ENCODE assay signal across 10 cellular contexts in the genomic region with DNA sequence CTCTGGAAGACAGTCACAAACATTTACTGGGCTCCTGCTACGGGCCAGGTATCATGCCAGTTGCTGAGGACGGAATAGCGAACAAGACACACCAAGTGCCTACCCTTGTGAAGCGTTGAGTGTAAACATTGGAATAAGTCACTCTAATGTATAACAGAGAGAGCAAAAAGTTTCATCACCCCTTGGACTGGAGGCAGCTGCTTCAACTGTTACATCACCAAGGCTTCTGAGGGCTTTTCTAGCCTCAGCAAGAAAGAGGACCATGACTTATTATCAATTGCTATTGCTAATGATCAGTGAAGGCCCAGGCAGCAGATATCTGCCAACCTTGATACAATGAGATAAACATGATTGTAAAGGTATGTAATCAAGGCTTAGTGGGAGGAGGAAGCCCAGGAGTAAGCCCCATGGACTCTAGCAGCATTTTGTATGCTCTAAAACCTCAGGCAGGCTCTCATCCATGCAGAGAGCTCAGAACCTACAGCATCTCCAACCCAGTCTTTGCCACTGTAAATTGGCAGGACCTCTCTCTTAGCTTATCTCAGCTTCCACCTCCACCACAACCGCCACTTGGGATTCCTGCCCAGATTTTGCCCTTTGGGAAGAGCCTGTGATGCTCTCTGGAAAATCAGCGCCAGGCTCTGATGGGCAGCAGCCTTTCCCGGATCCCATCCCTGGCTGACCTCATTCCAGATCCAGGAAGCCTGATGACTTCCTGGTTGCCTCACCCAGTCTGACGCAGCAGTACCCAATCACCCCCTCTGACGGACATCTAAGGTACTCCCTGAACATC. TPM values are rescaled to one million over a fixed set of nuclear protein-coding genes. Genes with fewer than 3 reads are reported as not detected.
A peak's percentile ranks its signal among the peaks of the same experiment; 100 is the strongest.
DNase-seq lines count a peak whose midpoint lies in the region; ATAC-seq, FAIRE-seq and TF ChIP-seq lines count a peak whose summit lies in the region.
"Had no signal": no experiment of that assay in that cellular context is flagged by ENCODE, and none has a peak within 500 bp of the region (broad histone marks: within the 10 kb centered on the region; RNA-seq: fewer than 3 reads in every experiment).

No MANE protein-coding gene starts in this region.

- H3K4me1 Mint-ChIP-seq in activated CD8-positive, alpha-beta memory T cell treated with anti-CD3 and anti-CD28 coated beads, Interleukin-2, amount 10 ng/mL, durations not matched to agents 7 days and 5 days, result peaks cover 61% of the 10 kb centered on the region
- peaks cover 3 to 5% of the 10 kb centered on the region in 2 donors for H3K4me1 Mint-ChIP-seq in effector memory CD8-positive, alpha-beta T cell (ENCODE audit: low read depth in 2 of 2)
- H3K4me1 Mint-ChIP-seq: immature natural killer cell had no signal

- 63% methylated on average over 9 of the region's 9 CpGs for WGBS in liver

- no peak overlapping the region for H3K27ac ChIP-seq in liver (ENCODE audit: low read depth in 1 of 2, low read length in 2 of 2)
- no peak overlapping the region for H3K27ac ChIP-seq in uterus

- no peak overlapping the region for H3K4me3 Mint-ChIP-seq in activated CD8-positive, alpha-beta memory T cell treated with anti-CD3 and anti-CD28 coated beads, Interleukin-2, amount 10 ng/mL, durations not matched to agents 7 days and 5 days
- no peak overlapping the region for H3K4me3 Mint-ChIP-seq in effector memory CD8-positive, alpha-beta T cell
- H3K4me3 Mint-ChIP-seq: immature natural killer cell had no signal

- H3K9ac ChIP-seq in liver (ENCODE audit: low read depth in 1 of 2, low read length in 2 of 2), result no peak overlapping the region

- intact Hi-C loops in uterus (cut with DNase I; ENCODE audit: low total_unique reads), result no loop called here

- TF ChIP-seq RAD21 in liver (IDR thresholded peaks at IDR 0.05), result peak in 1 of 2 donors; percentile 69

- DNase-seq in activated CD8-positive, alpha-beta memory T cell treated with anti-CD3 and anti-CD28 coated beads, Interleukin-2, amount 10 ng/mL, durations not matched to agents 7 days and 5 days, result no peak
- no peak for DNase-seq in activated CD8-positive, alpha-beta memory T cell treated with anti-CD3 and anti-CD28 coated beads, Interleukin-2, amount 50 U/mL, for 48 hours
- no peak for DNase-seq in effector memory CD8-positive, alpha-beta T cell
- DNase-seq in uterus (peak; percentile 37 to 53), COR-L47 (lab: John Stamatoyannopoulos, UW) (no peak), HK-2 (ENCODE audit: unreplicated experiment) (no peak), frontal cortex (ENCODE audit: low spot score in 2 of 2) (no peak)
- DNase-seq: colonic mucosa, immature natural killer cell had no signal

- TF ChIP-seq CTCF in liver (IDR thresholded peaks at IDR 0.05; ENCODE audit: low read depth, low read length, missing input control), result peak; percentile 12
- TF ChIP-seq CTCF in uterus (IDR thresholded peaks at IDR 0.05), result no peak

- FAIRE-seq in frontal cortex (lab: Jason Lieb, UNC), result no peak

- H3K4me3 ChIP-seq in liver (ENCODE audit: low read depth in 1 of 3, low read length in 3 of 3) (no peak overlapping the region), uterus (no peak overlapping the region)
- H3K4me3 ChIP-seq: colonic mucosa had no signal

- ATAC-seq in activated CD8-positive, alpha-beta memory T cell treated with anti-CD3 and anti-CD28 coated beads, Interleukin-2, amount 10 ng/mL, durations not matched to agents 7 days and 5 days, result no peak
- ATAC-seq in effector memory CD8-positive, alpha-beta T cell (replicated peaks), result no peak

- no peaks in the 10 kb centered on the region for H3K9me3 Mint-ChIP-seq in activated CD8-positive, alpha-beta memory T cell treated with anti-CD3 and anti-CD28 coated beads, Interleukin-2, amount 10 ng/mL, durations not matched to agents 7 days and 5 days (ENCODE audit: low read depth)
- no peaks in the 10 kb centered on the region for H3K9me3 Mint-ChIP-seq in effector memory CD8-positive, alpha-beta T cell
- H3K9me3 Mint-ChIP-seq: immature natural killer cell had no signal

- H3K27me3 ChIP-seq in liver (ENCODE audit: control insufficient read depth in 4 of 4, insufficient read depth in 4 of 4, low read length in 3 of 4) (no peaks in the 10 kb centered on the region), uterus (no peaks in the 10 kb centered on the region)
- H3K27me3 ChIP-seq: colonic mucosa had no signal

- TF ChIP-seq POLR2A in uterus (IDR thresholded peaks at IDR 0.05), result no peak

- CTCF ChIA-PET in activated CD8-positive, alpha-beta memory T cell treated with anti-CD3 and anti-CD28 coated beads, Interleukin-2, amount 10 ng/mL, durations not matched to agents 7 days and 5 days (lab: Charles Lee), result no interaction called here

- H3K9me3 ChIP-seq in liver (ENCODE audit: control insufficient read depth in 4 of 4, low read length in 3 of 4), result no peaks in the 10 kb centered on the region
- no peaks in the 10 kb centered on the region for H3K9me3 ChIP-seq in uterus
- H3K9me3 ChIP-seq: colonic mucosa had no signal

- H3K4me1 ChIP-seq in liver (ENCODE audit: control insufficient read depth in 4 of 4, insufficient read depth in 4 of 4, low read length in 3 of 4), result peaks cover 0 to 3% (median 1%) of the 10 kb centered on the region in 4 donors
- peaks cover 0 to 3% of the 10 kb centered on the region in 2 donors for H3K4me1 ChIP-seq in uterus
- H3K4me1 ChIP-seq: colonic mucosa had no signal

- peaks cover 77% of the 10 kb centered on the region for H3K36me3 Mint-ChIP-seq in activated CD8-positive, alpha-beta memory T cell treated with anti-CD3 and anti-CD28 coated beads, Interleukin-2, amount 10 ng/mL, durations not matched to agents 7 days and 5 days
- peaks cover 11% of the 10 kb centered on the region for H3K36me3 Mint-ChIP-seq in effector memory CD8-positive, alpha-beta T cell (ENCODE audit: insufficient read depth)
- H3K36me3 Mint-ChIP-seq: immature natural killer cell had no signal

- peak overlapping the region; percentile 57 for H3K27ac Mint-ChIP-seq in activated CD8-positive, alpha-beta memory T cell treated with anti-CD3 and anti-CD28 coated beads, Interleukin-2, amount 10 ng/mL, durations not matched to agents 7 days and 5 days
- peak overlapping the region; percentile 72 to 86 for H3K27ac Mint-ChIP-seq in effector memory CD8-positive, alpha-beta T cell
- H3K27ac Mint-ChIP-seq: immature natural killer cell had no signal

- H3K36me3 ChIP-seq in liver (ENCODE audit: control insufficient read depth in 4 of 4, insufficient read depth in 3 of 4, low read depth in 1 of 4, low read length in 3 of 4), result peaks cover 0 to 3% (median 0%) of the 10 kb centered on the region in 4 donors
- H3K36me3 ChIP-seq in uterus, result no peaks in the 10 kb centered on the region
- H3K36me3 ChIP-seq: colonic mucosa had no signal

- H3K27me3 Mint-ChIP-seq in activated CD8-positive, alpha-beta memory T cell treated with anti-CD3 and anti-CD28 coated beads, Interleukin-2, amount 10 ng/mL, durations not matched to agents 7 days and 5 days, result no peaks in the 10 kb centered on the region
- no peaks in the 10 kb centered on the region for H3K27me3 Mint-ChIP-seq in effector memory CD8-positive, alpha-beta T cell

TF ChIP-seq in liver, 16 proteins besides CTCF, POLR2A, EP300 and RAD21 (continues in another document):
- TF ChIP-seq, protein P1, sequence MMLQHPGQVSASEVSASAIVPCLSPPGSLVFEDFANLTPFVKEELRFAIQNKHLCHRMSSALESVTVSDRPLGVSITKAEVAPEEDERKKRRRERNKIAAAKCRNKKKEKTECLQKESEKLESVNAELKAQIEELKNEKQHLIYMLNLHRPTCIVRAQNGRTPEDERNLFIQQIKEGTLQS (IDR thresholded peaks at IDR 0.05), result peak; percentile 94
- peak; percentile 33 to 73 for TF ChIP-seq GABPA (IDR thresholded peaks at IDR 0.05 in 1 of 2, conservative IDR thresholded peaks at IDR 0.05 in 1 of 2)
- TF ChIP-seq FOXA2 (IDR thresholded peaks at IDR 0.05), result peak; percentile 29
- TF ChIP-seq, protein P2, sequence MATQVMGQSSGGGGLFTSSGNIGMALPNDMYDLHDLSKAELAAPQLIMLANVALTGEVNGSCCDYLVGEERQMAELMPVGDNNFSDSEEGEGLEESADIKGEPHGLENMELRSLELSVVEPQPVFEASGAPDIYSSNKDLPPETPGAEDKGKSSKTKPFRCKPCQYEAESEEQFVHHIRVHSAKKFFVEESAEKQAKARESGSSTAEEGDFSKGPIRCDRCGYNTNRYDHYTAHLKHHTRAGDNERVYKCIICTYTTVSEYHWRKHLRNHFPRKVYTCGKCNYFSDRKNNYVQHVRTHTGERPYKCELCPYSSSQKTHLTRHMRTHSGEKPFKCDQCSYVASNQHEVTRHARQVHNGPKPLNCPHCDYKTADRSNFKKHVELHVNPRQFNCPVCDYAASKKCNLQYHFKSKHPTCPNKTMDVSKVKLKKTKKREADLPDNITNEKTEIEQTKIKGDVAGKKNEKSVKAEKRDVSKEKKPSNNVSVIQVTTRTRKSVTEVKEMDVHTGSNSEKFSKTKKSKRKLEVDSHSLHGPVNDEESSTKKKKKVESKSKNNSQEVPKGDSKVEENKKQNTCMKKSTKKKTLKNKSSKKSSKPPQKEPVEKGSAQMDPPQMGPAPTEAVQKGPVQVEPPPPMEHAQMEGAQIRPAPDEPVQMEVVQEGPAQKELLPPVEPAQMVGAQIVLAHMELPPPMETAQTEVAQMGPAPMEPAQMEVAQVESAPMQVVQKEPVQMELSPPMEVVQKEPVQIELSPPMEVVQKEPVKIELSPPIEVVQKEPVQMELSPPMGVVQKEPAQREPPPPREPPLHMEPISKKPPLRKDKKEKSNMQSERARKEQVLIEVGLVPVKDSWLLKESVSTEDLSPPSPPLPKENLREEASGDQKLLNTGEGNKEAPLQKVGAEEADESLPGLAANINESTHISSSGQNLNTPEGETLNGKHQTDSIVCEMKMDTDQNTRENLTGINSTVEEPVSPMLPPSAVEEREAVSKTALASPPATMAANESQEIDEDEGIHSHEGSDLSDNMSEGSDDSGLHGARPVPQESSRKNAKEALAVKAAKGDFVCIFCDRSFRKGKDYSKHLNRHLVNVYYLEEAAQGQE (IDR thresholded peaks at IDR 0.05), result peak; percentile 48
- peak; percentile 89 to 93 for TF ChIP-seq RXRA (IDR thresholded peaks at IDR 0.05)
- TF ChIP-seq JUND (IDR thresholded peaks at IDR 0.05), result peak; percentile 74 to 91
- peak; percentile 65 for TF ChIP-seq NR2F2 (IDR thresholded peaks at IDR 0.05)
- peak; percentile 65 to 93 for TF ChIP-seq EGR1 (IDR thresholded peaks at IDR 0.05; ENCODE audit: low read depth in 2 of 2)
- TF ChIP-seq, protein P3, sequence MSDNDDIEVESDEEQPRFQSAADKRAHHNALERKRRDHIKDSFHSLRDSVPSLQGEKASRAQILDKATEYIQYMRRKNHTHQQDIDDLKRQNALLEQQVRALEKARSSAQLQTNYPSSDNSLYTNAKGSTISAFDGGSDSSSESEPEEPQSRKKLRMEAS (IDR thresholded peaks at IDR 0.05), result peak; percentile 99
- TF ChIP-seq HNF4A (conservative IDR thresholded peaks at IDR 0.05), result peak; percentile 79 to 81
- TF ChIP-seq SP1 (IDR thresholded peaks at IDR 0.05), result peak; percentile 89

RNA-seq across cellular contexts. Expression of a gene that starts 54.5 kb away (rescaled TPM):
- 100 to 1,000 TPM; 219 to 341 TPM for total RNA-seq in activated CD8-positive, alpha-beta memory T cell treated with anti-CD3 and anti-CD28 coated beads, Interleukin-2, amount 10 ng/mL, durations not matched to agents 7 days and 5 days
- total RNA-seq in liver, result 1 to 10 TPM; 2.4 to 7.1 TPM
- polyA plus RNA-seq in liver, result 1 to 10 TPM; 2.4 to 3.3 TPM
- 10 to 100 TPM in 3 of 4 donors, 1 to 10 TPM in 1; 2.4 to 25.6 (median 15.3) TPM for total RNA-seq in uterus
- 12.6 TPM for total RNA-seq in frontal cortex

Comparison
In these comparisons a context has a peak if more than half of its experiments do, and no peak if none do; other contexts are left out.
1. DNase-seq: peak in uterus (2 of 2); none in activated CD8-positive, alpha-beta memory T cell treated with anti-CD3 and anti-CD28 coated beads, Interleukin-2, amount 10 ng/mL, durations not matched to agents 7 days and 5 days (single experiment), activated CD8-positive, alpha-beta memory T cell treated with anti-CD3 and anti-CD28 coated beads, Interleukin-2, amount 50 U/mL, for 48 hours (single experiment), effector memory CD8-positive, alpha-beta T cell (0 of 3), COR-L47 (single experiment), HK-2 (single experiment) and frontal cortex (0 of 2).
2. RNA of a gene that starts 54.5 kb away (total RNA-seq): 219 to 341 TPM in activated CD8-positive, alpha-beta memory T cell treated with anti-CD3 and anti-CD28 coated beads, Interleukin-2, amount 10 ng/mL, durations not matched to agents 7 days and 5 days; 2.4 to 25.6 TPM in uterus, 12.6 TPM in frontal cortex (single experiment) and 2.4 to 7.1 TPM in liver; every median in the first group is over 4 times any median in the second.